ENCODE assay signal across 14 cellular contexts in the genomic region with DNA sequence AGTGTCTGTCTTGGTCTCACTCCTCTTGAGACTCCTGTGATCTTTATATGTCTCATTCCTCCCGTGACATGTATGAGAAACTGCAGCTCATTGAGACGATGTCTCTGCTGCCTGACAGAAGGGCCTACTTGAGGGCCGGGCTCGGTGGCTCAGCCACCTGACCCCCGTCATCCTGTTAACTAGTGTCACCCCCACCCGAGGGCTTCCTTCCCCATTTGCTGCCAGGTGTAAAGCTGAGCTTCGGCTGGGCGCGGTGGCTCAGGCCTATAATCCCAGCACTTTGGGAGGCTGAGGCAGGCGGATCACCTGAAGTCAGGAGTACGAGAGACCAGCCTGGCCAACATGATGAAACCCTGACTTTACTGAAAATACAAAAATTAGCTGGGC. TPM values are rescaled to one million over a fixed set of nuclear protein-coding genes. Genes with fewer than 3 reads are reported as not detected.
DNase-seq lines count a peak whose midpoint lies in the region; ATAC-seq and TF ChIP-seq lines count a peak whose summit lies in the region.
"Had no signal": no experiment of that assay in that cellular context is flagged by ENCODE, and none has a peak within 500 bp of the region (broad histone marks: within the 10 kb centered on the region; RNA-seq: fewer than 3 reads in every experiment).

No MANE protein-coding gene starts in this region.

- peak overlapping the region; percentile 88 to 92 (median 91) for H3K27ac ChIP-seq in body of pancreas
- peak overlapping the region; percentile 97 to 99 for H3K27ac ChIP-seq in mucosa of rectum (ENCODE audit: low read depth in 2 of 2, low read length in 2 of 2)
- peak overlapping the region; percentile 82 to 95 (median 85) for H3K27ac ChIP-seq in thyroid gland

- H3K4me1 ChIP-seq in body of pancreas, result peaks cover 58% of the 10 kb centered on the region
- H3K4me1 ChIP-seq in mucosa of rectum (ENCODE audit: control insufficient read depth in 2 of 2, insufficient read depth in 2 of 2, low read length in 2 of 2), result peaks cover 37 to 48% of the 10 kb centered on the region in 2 donors
- peaks cover 57 to 67% of the 10 kb centered on the region in 2 donors for H3K4me1 ChIP-seq in thyroid gland

- H3K4me1 Mint-ChIP-seq in activated naive CD8-positive, alpha-beta T cell treated with anti-CD3 and anti-CD28 coated beads, Interleukin-2, amount 50 U/mL, for 24 hours, result peaks cover 40% of the 10 kb centered on the region
- peaks cover 15% of the 10 kb centered on the region for H3K4me1 Mint-ChIP-seq in activated naive CD8-positive, alpha-beta T cell treated with anti-CD3 and anti-CD28 coated beads for 36 hours

- no peaks in the 10 kb centered on the region for H3K9me3 ChIP-seq in body of pancreas
- H3K9me3 ChIP-seq in mucosa of rectum (ENCODE audit: control insufficient read depth in 2 of 2, low read length in 2 of 2), result no peaks in the 10 kb centered on the region
- H3K9me3 ChIP-seq in thyroid gland, result no peaks in the 10 kb centered on the region
- H3K9me3 ChIP-seq: A549 had no signal

- intact Hi-C loops in body of pancreas (cut with DNase I) (loop anchor here (5.0 kb wide), 1 partner anchor 52 kb away; no protein-coding TSS in a partner anchor), thyroid gland (cut with DNase I) (no loop called here)

- 3 to 26% methylated on average over 5 to 11 of the region's 11 CpGs for WGBS in body of pancreas, 2 donors
- WGBS in thyroid gland, 2 donors, result 53 to 60% methylated on average over 7 to 10 of the region's 11 CpGs

- no peak overlapping the region for H3K4me3 ChIP-seq in body of pancreas
- no peak overlapping the region for H3K4me3 ChIP-seq in mucosa of rectum (ENCODE audit: low read length in 2 of 2)
- no peak overlapping the region for H3K4me3 ChIP-seq in thyroid gland (replicated peaks in 1 of 3)
- H3K4me3 ChIP-seq: A549 had no signal

- H3K27me3 Mint-ChIP-seq in activated naive CD8-positive, alpha-beta T cell treated with anti-CD3 and anti-CD28 coated beads, Interleukin-2, amount 50 U/mL, for 24 hours, result no peaks in the 10 kb centered on the region
- no peaks in the 10 kb centered on the region for H3K27me3 Mint-ChIP-seq in activated naive CD8-positive, alpha-beta T cell treated with anti-CD3 and anti-CD28 coated beads for 36 hours

- no peaks in the 10 kb centered on the region for H3K9me3 Mint-ChIP-seq in activated naive CD8-positive, alpha-beta T cell treated with anti-CD3 and anti-CD28 coated beads, Interleukin-2, amount 50 U/mL, for 24 hours
- no peaks in the 10 kb centered on the region for H3K9me3 Mint-ChIP-seq in activated naive CD8-positive, alpha-beta T cell treated with anti-CD3 and anti-CD28 coated beads for 36 hours
- H3K9me3 Mint-ChIP-seq: activated T-cell treated with anti-CD3 and anti-CD28 coated beads, Interleukin-2, amount 50 U/mL, for 4 hours had no signal

- TF ChIP-seq POLR2A in body of pancreas (IDR thresholded peaks at IDR 0.05) (no peak), thyroid gland (IDR thresholded peaks at IDR 0.05) (no peak)

- peak overlapping the region; percentile 43 to 87 for H3K9ac ChIP-seq in mucosa of rectum (ENCODE audit: low read depth in 1 of 2, low read length in 2 of 2)

- TF ChIP-seq CTCF in body of pancreas (IDR thresholded peaks at IDR 0.05) (peak in 1 of 7 experiments; percentile 1), thyroid gland (IDR thresholded peaks at IDR 0.05) (no peak)

- H3K27ac Mint-ChIP-seq in activated naive CD8-positive, alpha-beta T cell treated with anti-CD3 and anti-CD28 coated beads, Interleukin-2, amount 50 U/mL, for 24 hours, result peak overlapping the region; percentile 65
- H3K27ac Mint-ChIP-seq in activated naive CD8-positive, alpha-beta T cell treated with anti-CD3 and anti-CD28 coated beads for 36 hours, result no peak overlapping the region

- no peak for DNase-seq in activated naive CD8-positive, alpha-beta T cell treated with anti-CD3 and anti-CD28 coated beads, Interleukin-2, amount 50 U/mL, for 24 hours
- no peak for DNase-seq in activated naive CD8-positive, alpha-beta T cell treated with anti-CD3 and anti-CD28 coated beads for 36 hours
- DNase-seq in body of pancreas (peak in 3 of 4 donors; percentile 43 to 65 (median 49)), thyroid gland (peak; percentile 59 to 63), NCI-H2029 treated with DMSO at 0.1 percent for 48 hours (lab: John Stamatoyannopoulos, UW) (no peak), DMS153 treated with DMSO at 0.1 percent for 48 hours (lab: John Stamatoyannopoulos, UW; ENCODE audit: unreplicated experiment) (no peak)
- DNase-seq: activated CD4-positive, CD25-positive, alpha-beta regulatory T cell treated with anti-CD3 and anti-CD28 coated beads, Interleukin-2, amount 50 U/mL, for 72 hours; activated T-cell treated with anti-CD3 and anti-CD28 coated beads, Interleukin-2, amount 50 U/mL, for 4 hours; amygdala; COR-L47; GOT3 had no signal

- no peak for ATAC-seq in activated naive CD8-positive, alpha-beta T cell treated with anti-CD3 and anti-CD28 coated beads, Interleukin-2, amount 50 U/mL, for 24 hours
- ATAC-seq in body of pancreas (peak; percentile 38), HG02938 (IDR thresholded peaks at IDR 0.05; ENCODE audit: unreplicated experiment) (no peak)
- ATAC-seq: activated T-cell treated with anti-CD3 and anti-CD28 coated beads, Interleukin-2, amount 50 U/mL, for 4 hours had no signal

- H3K36me3 Mint-ChIP-seq in activated naive CD8-positive, alpha-beta T cell treated with anti-CD3 and anti-CD28 coated beads, Interleukin-2, amount 50 U/mL, for 24 hours (ENCODE audit: low read depth), result peaks cover 2% of the 10 kb centered on the region
- H3K36me3 Mint-ChIP-seq in activated naive CD8-positive, alpha-beta T cell treated with anti-CD3 and anti-CD28 coated beads for 36 hours, result no peaks in the 10 kb centered on the region

- H3K27me3 ChIP-seq in body of pancreas, result no peaks in the 10 kb centered on the region
- no peaks in the 10 kb centered on the region for H3K27me3 ChIP-seq in mucosa of rectum (ENCODE audit: control insufficient read depth in 2 of 2, insufficient read depth in 2 of 2, low read length in 2 of 2)
- H3K27me3 ChIP-seq in thyroid gland, result no peaks in the 10 kb centered on the region

- peaks cover 0 to 5% of the 10 kb centered on the region in 2 donors for H3K36me3 ChIP-seq in body of pancreas (replicated peaks in 1 of 2; ENCODE audit: insufficient read depth in 1 of 2, low read depth in 2 of 2)
- H3K36me3 ChIP-seq in mucosa of rectum (ENCODE audit: control insufficient read depth in 2 of 2, insufficient read depth in 2 of 2, low read length in 2 of 2), result peaks cover 27 to 29% of the 10 kb centered on the region in 2 donors
- peaks cover 0 to 8% of the 10 kb centered on the region in 2 donors for H3K36me3 ChIP-seq in thyroid gland

- H3K4me3 Mint-ChIP-seq in activated naive CD8-positive, alpha-beta T cell treated with anti-CD3 and anti-CD28 coated beads, Interleukin-2, amount 50 U/mL, for 24 hours, result no peak overlapping the region
- H3K4me3 Mint-ChIP-seq in activated naive CD8-positive, alpha-beta T cell treated with anti-CD3 and anti-CD28 coated beads for 36 hours, result no peak overlapping the region
- H3K4me3 Mint-ChIP-seq: activated T-cell treated with anti-CD3 and anti-CD28 coated beads, Interleukin-2, amount 50 U/mL, for 4 hours had no signal

RNA-seq across cellular contexts. Expression of a gene that starts 12.7 kb away (rescaled TPM):
- total RNA-seq in activated naive CD8-positive, alpha-beta T cell treated with anti-CD3 and anti-CD28 coated beads for 36 hours, result 1 to 10 TPM; 3.0 to 4.1 TPM
- 10 to 100 TPM; 42.8 to 63.9 TPM for total RNA-seq in body of pancreas
- 100 to 1,000 TPM in 1 of 4 donors, 10 to 100 TPM in 3; 49.5 to 163 (median 69.9) TPM for total RNA-seq in thyroid gland

RNA-seq across cellular contexts. Expression of a gene that starts 19.9 kb away (rescaled TPM):
- total RNA-seq in activated naive CD8-positive, alpha-beta T cell treated with anti-CD3 and anti-CD28 coated beads for 36 hours, result 100 to 1,000 TPM; 181 to 190 TPM
- total RNA-seq in body of pancreas (10 to 100 TPM; 36.6 to 59.0 TPM), thyroid gland (10 to 100 TPM; 24.3 to 90.0 (median 30.8) TPM)

RNA-seq across cellular contexts. Expression of a gene that starts 20.2 kb away (rescaled TPM):
- 10 to 100 TPM in 1 of 2 experiments, 1 to 10 TPM in 1; 8.3 to 11.8 TPM for total RNA-seq in activated naive CD8-positive, alpha-beta T cell treated with anti-CD3 and anti-CD28 coated beads for 36 hours
- 1 to 10 TPM in 1 of 2 donors, under 1 TPM in 1; 0.33 to 5.2 TPM for total RNA-seq in body of pancreas
- 10 to 100 TPM in 2 of 4 donors, 1 to 10 TPM in 2; 7.1 to 28.1 (median 13.6) TPM for total RNA-seq in thyroid gland

RNA-seq across cellular contexts. Expression of a gene that starts 35.5 kb away (rescaled TPM):
- under 1 TPM; 0.41 to 0.54 TPM for total RNA-seq in activated naive CD8-positive, alpha-beta T cell treated with anti-CD3 and anti-CD28 coated beads for 36 hours
- not detected for total RNA-seq in body of pancreas
- total RNA-seq in thyroid gland, result under 1 TPM in 2 of 4 donors, not detected in 2; 0.13 to 0.22 TPM

RNA-seq across cellular contexts. Expression of a gene that starts 51.7 kb away (rescaled TPM):
- total RNA-seq in activated naive CD8-positive, alpha-beta T cell treated with anti-CD3 and anti-CD28 coated beads for 36 hours, result 10 to 100 TPM; 24.3 TPM
- 10 to 100 TPM; 27.4 to 27.8 TPM for total RNA-seq in body of pancreas
- 100 to 1,000 TPM in 1 of 4 donors, 10 to 100 TPM in 3; 80.7 to 159 (median 96.4) TPM for total RNA-seq in thyroid gland

Comparison
In these comparisons a context has a peak if more than half of its experiments do, and no peak if none do; other contexts are left out.
1. DNase-seq: peak in body of pancreas (3 of 4) and thyroid gland (2 of 2); none in activated naive CD8-positive, alpha-beta T cell treated with anti-CD3 and anti-CD28 coated beads, Interleukin-2, amount 50 U/mL, for 24 hours (single experiment), activated naive CD8-positive, alpha-beta T cell treated with anti-CD3 and anti-CD28 coated beads for 36 hours (single experiment), NCI-H2029 treated with DMSO at 0.1 percent for 48 hours (single experiment) and DMS153 treated with DMSO at 0.1 percent for 48 hours (single experiment).
2. RNA of a gene that starts 12.7 kb away (total RNA-seq): 49.5 to 163 TPM in thyroid gland and 42.8 to 63.9 TPM in body of pancreas; 3.0 to 4.1 TPM in activated naive CD8-positive, alpha-beta T cell treated with anti-CD3 and anti-CD28 coated beads for 36 hours; every median in the first group is over 4 times any median in the second.
3. Peak in every context shown above with its lines, with median percentiles within 50 percentile points of each other: H3K27ac ChIP-seq.